In genomic region chrX:112011376-112011775, GRCh38 we compare ENCODE assay signal across 20 cellular contexts.
DNase-seq lines count a peak whose midpoint lies in the region; ATAC-seq and TF ChIP-seq lines count a peak whose summit lies in the region.
"Had no signal": no experiment of that assay in that cellular context is flagged by ENCODE, and none has a peak within 500 bp of the region (broad histone marks: within the 10 kb centered on the region; RNA-seq: fewer than 3 reads in every experiment).

No MANE protein-coding gene starts in this region.

- H3K27me3 Mint-ChIP-seq in WTC11 (ENCODE audit: low read depth): no peaks in the 10 kb centered on the region
- H3K27me3 Mint-ChIP-seq: CD4-positive, CD25-positive, alpha-beta regulatory T cell; CD8-positive, alpha-beta memory T cell had no signal

- ATAC-seq in WTC11 (peak; percentile 60; the same call in 1 of the 2 replicates), GM21515 (IDR thresholded peaks at IDR 0.05; ENCODE audit: unreplicated experiment) (no peak)
- ATAC-seq: HCT116, K562 had no signal

- H3K27me3 ChIP-seq in H7 (ENCODE audit: control insufficient read depth, insufficient read depth, low read length): no peaks in the 10 kb centered on the region
- H3K27me3 ChIP-seq in colonic mucosa: no peaks in the 10 kb centered on the region
- H3K27me3 ChIP-seq: BE2C had no signal

- no peak overlapping the region for H3K27ac Mint-ChIP-seq in WTC11
- H3K27ac Mint-ChIP-seq: CD4-positive, CD25-positive, alpha-beta regulatory T cell; CD8-positive, alpha-beta memory T cell; HFFc6 had no signal

- no peaks in the 10 kb centered on the region for H3K4me1 ChIP-seq in colonic mucosa
- H3K4me1 ChIP-seq: BE2C had no signal

- no peak overlapping the region for H3K9ac ChIP-seq in colonic mucosa (ENCODE audit: low read depth in 2 of 2, low read length in 2 of 2)

- CTCF ChIA-PET in WTC11 (lab: Charles Lee): no interaction called here

- peak; percentile 23 for DNase-seq in H7
- DNase-seq in WTC11 (ENCODE audit: low spot score): peak; percentile 19
- peak; percentile 4 for DNase-seq in iPS-NIHi11 (ENCODE audit: low spot score)
- DNase-seq in OCI-M2 (lab: John Stamatoyannopoulos, UW; ENCODE audit: unreplicated experiment): no peak
- DNase-seq in colonic mucosa: no peak
- DNase-seq: ACHN; BE2C; C1 segment of cervical spinal cord; CD4-positive, CD25-positive, alpha-beta regulatory T cell; CD8-positive, alpha-beta memory T cell; COR-L47; DMS 273 treated with DMSO at 0.1 percent for 48 hours; DMS53; GDM1; HFFc6; IMR-90 had no signal

- no peaks in the 10 kb centered on the region for H3K9me3 Mint-ChIP-seq in WTC11
- H3K9me3 Mint-ChIP-seq: CD4-positive, CD25-positive, alpha-beta regulatory T cell had no signal

- H3K36me3 ChIP-seq in H7 (replicated peaks; ENCODE audit: control insufficient read depth, insufficient read depth, low read length) (no peaks in the 10 kb centered on the region), colonic mucosa (no peaks in the 10 kb centered on the region)
- H3K36me3 ChIP-seq: BE2C had no signal

- POLR2A ChIA-PET in WTC11 (lab: Charles Lee): no interaction called here

- intact Hi-C loops in colonic mucosa (cut with DNase I): no loop called here

- no peak overlapping the region for H3K4me3 Mint-ChIP-seq in WTC11
- H3K4me3 Mint-ChIP-seq: CD4-positive, CD25-positive, alpha-beta regulatory T cell; CD8-positive, alpha-beta memory T cell; HFFc6 had no signal

- TF ChIP-seq CTCF in WTC11 (IDR thresholded peaks at IDR 0.05) (no peak), colonic mucosa (IDR thresholded peaks at IDR 0.05) (no peak)

- H3K36me3 Mint-ChIP-seq in WTC11: no peaks in the 10 kb centered on the region
- H3K36me3 Mint-ChIP-seq: CD4-positive, CD25-positive, alpha-beta regulatory T cell; CD8-positive, alpha-beta memory T cell had no signal

- H3K4me3 ChIP-seq in H7 (ENCODE audit: insufficient read depth, low read depth, low read length) (no peak overlapping the region), colonic mucosa (no peak overlapping the region)
- H3K4me3 ChIP-seq: K562 had no signal

- H3K27ac ChIP-seq in colonic mucosa: no peak overlapping the region
- H3K27ac ChIP-seq: HL-60 had no signal

- no peaks in the 10 kb centered on the region for H3K9me3 ChIP-seq in colonic mucosa
- H3K9me3 ChIP-seq: BE2C had no signal

- H3K4me1 Mint-ChIP-seq in WTC11: peaks cover 14% of the 10 kb centered on the region
- H3K4me1 Mint-ChIP-seq: CD4-positive, CD25-positive, alpha-beta regulatory T cell; CD8-positive, alpha-beta memory T cell had no signal

TF ChIP-seq in WTC11, 78 proteins besides CTCF, POLR2A, EP300 and RAD21:
- no peak for TF ChIP-seq MYBL2 (CRISPR knock-in tag; IDR thresholded peaks at IDR 0.05)
- no peak for TF ChIP-seq TEAD4 (CRISPR knock-in tag; IDR thresholded peaks at IDR 0.05)
- no peak for TF ChIP-seq SMAD3 (CRISPR knock-in tag; IDR thresholded peaks at IDR 0.05; ENCODE audit: borderline replicate concordance)
- TF ChIP-seq NFE2L1 (CRISPR knock-in tag; IDR thresholded peaks at IDR 0.05): no peak
- no peak for TF ChIP-seq PREB (CRISPR knock-in tag; IDR thresholded peaks at IDR 0.05; ENCODE audit: borderline replicate concordance)
- TF ChIP-seq KAT7 (CRISPR knock-in tag; IDR thresholded peaks at IDR 0.05; ENCODE audit: borderline replicate concordance): no peak
- no peak for TF ChIP-seq ZMAT4 (CRISPR knock-in tag; IDR thresholded peaks at IDR 0.05)
- TF ChIP-seq PRDM15 (CRISPR knock-in tag; IDR thresholded peaks at IDR 0.05): no peak
- no peak for TF ChIP-seq E2F5 (CRISPR knock-in tag; IDR thresholded peaks at IDR 0.05)
- TF ChIP-seq IRF1 (CRISPR knock-in tag; IDR thresholded peaks at IDR 0.05): no peak
- TF ChIP-seq GABPB1 (CRISPR knock-in tag; IDR thresholded peaks at IDR 0.05): no peak

Comparison
In these comparisons a context has a peak if more than half of its experiments do, and no peak if none do; other contexts are left out.
1. DNase-seq: peak in H7 (single experiment), WTC11 (single experiment) and iPS-NIHi11 (single experiment); none in OCI-M2 (single experiment) and colonic mucosa (single experiment).